In the genomic region with DNA sequence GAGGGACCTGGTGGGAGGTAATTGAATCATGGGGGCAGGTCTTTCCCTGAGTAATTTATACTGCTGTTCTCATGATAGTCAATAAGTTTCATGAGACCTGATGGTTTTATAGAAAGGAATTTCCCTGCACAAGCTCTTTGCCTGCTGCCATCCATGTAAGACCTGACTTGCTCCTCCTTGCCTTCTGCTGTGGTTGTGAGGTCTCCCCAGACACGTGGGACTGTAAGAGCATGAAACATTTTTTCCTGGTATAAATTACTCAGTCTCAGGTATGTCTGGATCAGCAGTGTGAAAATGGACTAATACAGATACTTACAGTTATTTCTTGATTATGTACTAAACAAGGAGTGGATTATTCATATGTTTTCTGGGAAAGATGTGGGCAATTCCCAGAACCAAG, we compare ENCODE assay signal across 15 cellular contexts. TPM values are rescaled to one million over a fixed set of nuclear protein-coding genes. Genes with fewer than 3 reads are reported as not detected.
DNase-seq lines count a peak whose midpoint lies in the region; ATAC-seq, FAIRE-seq and TF ChIP-seq lines count a peak whose summit lies in the region.
"Had no signal": no experiment of that assay in that cellular context is flagged by ENCODE, and none has a peak within 500 bp of the region (broad histone marks: within the 10 kb centered on the region; RNA-seq: fewer than 3 reads in every experiment).

No MANE protein-coding gene starts in this region.

- peaks cover 52% of the 10 kb centered on the region for H3K36me3 Mint-ChIP-seq in activated T-helper 2 cell treated with anti-CD3 and anti-CD28 coated beads, Interferon-gamma antibody, Interleukin-2, Interleukin-4, amounts not matched to agents 10 μg/mL and 5 μg/mL and 100 μg/mL, durations not matched to agents 14 hours and 24 hours and 36 hours (ENCODE audit: low read depth)
- peaks cover 4% of the 10 kb centered on the region for H3K36me3 Mint-ChIP-seq in mesothelial cell of epicardium
- H3K36me3 Mint-ChIP-seq: brain had no signal

- H4K20me1 ChIP-seq in HepG2 (ENCODE audit: insufficient read depth, low read length) = no peaks in the 10 kb centered on the region

- H3K36me3 ChIP-seq in HepG2 (replicated peaks in 1 of 2; ENCODE audit: control insufficient read depth in 1 of 2, insufficient read depth in 2 of 2, low read length in 2 of 2) (no peaks in the 10 kb centered on the region), right lobe of liver (peaks cover 0 to 10% (median 0%) of the 10 kb centered on the region in 4 donors), gastrocnemius medialis (peaks cover 0 to 9% of the 10 kb centered on the region in 2 donors)

- DNase-seq in HepG2 (ENCODE audit: low spot score) (no peak), right lobe of liver (no peak), gastrocnemius medialis (no peak), globus pallidus (ENCODE audit: low spot score) (no peak), mesothelial cell of epicardium (ENCODE audit: low spot score in 2 of 2, unreplicated experiment in 2 of 2) (no peak), Kasumi-1 (lab: John Stamatoyannopoulos, UW) (no peak)
- no peak for DNase-seq in activated T-helper 2 cell treated with anti-CD3 and anti-CD28 coated beads, Interferon-gamma antibody, Interleukin-2, Interleukin-4, amounts not matched to agents 10 μg/mL and 5 μg/mL and 100 μg/mL, durations not matched to agents 14 hours and 24 hours and 36 hours (ENCODE audit: low spot score)
- DNase-seq: DMS79, glutamatergic neuron, NCI-H2029, retina had no signal

- TF ChIP-seq EP300 in HepG2 (IDR thresholded peaks at IDR 0.05; ENCODE audit: low read depth in 2 of 2, low read length in 2 of 2) = no peak
- TF ChIP-seq EP300 in HepG2 (CRISPR knock-in tag; IDR thresholded peaks at IDR 0.05; ENCODE audit: borderline replicate concordance) = no peak

- H3K79me2 ChIP-seq in HepG2 (ENCODE audit: insufficient read depth, low read length) = no peaks in the 10 kb centered on the region

- H3K9me3 ChIP-seq in HepG2 (ENCODE audit: low read length) = peaks cover 27% of the 10 kb centered on the region
- no peaks in the 10 kb centered on the region for H3K9me3 ChIP-seq in right lobe of liver
- H3K9me3 ChIP-seq in gastrocnemius medialis = no peaks in the 10 kb centered on the region

- no TSS peak for BruUV-seq in HepG2 (replicated peaks; lab: Mats Ljungman, UMichigan)

- TF ChIP-seq POLR2A in HepG2 (IDR thresholded peaks at IDR 0.05; ENCODE audit: insufficient read depth in 1 of 2, low read depth in 2 of 2, low read length in 2 of 2) (no peak), right lobe of liver (IDR thresholded peaks at IDR 0.05) (no peak), gastrocnemius medialis (IDR thresholded peaks at IDR 0.05) (no peak)

- in situ Hi-C loops in HepG2 (cut with HindIII; ENCODE audit: extremely low pct_ligation_motif_present, low pct_unique_long_range_greater_than_20kb) = no loop called here
- in situ Hi-C loops in gastrocnemius medialis (cut with MboI; ENCODE audit: low sequenced_read_pairs in 4 of 4) = no loop called here

- TF ChIP-seq RAD21 in HepG2 (CRISPR knock-in tag; IDR thresholded peaks at IDR 0.05) = no peak

- peak overlapping the region; percentile 9 for H2AFZ ChIP-seq in HepG2 (ENCODE audit: low read length)

- no peak overlapping the region for H3K4me3 ChIP-seq in HepG2 (replicated peaks in 1 of 3; ENCODE audit: insufficient read depth in 1 of 3, low read depth in 2 of 3, low read length in 3 of 3)
- no peak overlapping the region for H3K4me3 ChIP-seq in right lobe of liver
- no peak overlapping the region for H3K4me3 ChIP-seq in gastrocnemius medialis

- H3K27me3 ChIP-seq in HepG2 (ENCODE audit: control insufficient read depth in 1 of 2, insufficient read depth in 2 of 2, low read length in 2 of 2) = no peaks in the 10 kb centered on the region; a peak in 1 of 5 replicates
- H3K27me3 ChIP-seq in right lobe of liver = no peaks in the 10 kb centered on the region
- no peaks in the 10 kb centered on the region for H3K27me3 ChIP-seq in gastrocnemius medialis

- H3K27me3 Mint-ChIP-seq in activated T-helper 2 cell treated with anti-CD3 and anti-CD28 coated beads, Interferon-gamma antibody, Interleukin-2, Interleukin-4, amounts not matched to agents 10 μg/mL and 5 μg/mL and 100 μg/mL, durations not matched to agents 14 hours and 24 hours and 36 hours (ENCODE audit: low read depth) = no peaks in the 10 kb centered on the region
- no peaks in the 10 kb centered on the region for H3K27me3 Mint-ChIP-seq in mesothelial cell of epicardium (ENCODE audit: low read depth)

- intact Hi-C loops in HepG2 (cut with micrococcal nuclease; ENCODE audit: unreplicated experiment) = no loop called here
- intact Hi-C loops in right lobe of liver (cut with DNase I) = no loop called here
- intact Hi-C loops in activated T-helper 2 cell treated with anti-CD3 and anti-CD28 coated beads, Interferon-gamma antibody, Interleukin-2, Interleukin-4, amounts not matched to agents 10 μg/mL and 5 μg/mL and 100 μg/mL, durations not matched to agents 14 hours and 24 hours and 36 hours (cut with micrococcal nuclease) = no loop called here
- intact Hi-C loops in gastrocnemius medialis (cut with DNase I; ENCODE audit: low total_unique reads) = no loop called here

- no peak for ATAC-seq in HepG2
- ATAC-seq in right lobe of liver = no peak
- ATAC-seq in gastrocnemius medialis = no peak
- no peak for ATAC-seq in HG03469 (IDR thresholded peaks at IDR 0.05; ENCODE audit: unreplicated experiment)
- ATAC-seq: SK-N-SH treated with all-trans-retinoic acid at 6 μM for 48 hours had no signal

- no peak overlapping the region for H3K9ac ChIP-seq in HepG2 (ENCODE audit: insufficient read depth, low read depth, low read length)

- WGBS in HepG2 (ENCODE audit: low lambda C conversion rate) = 21% methylated on average over 1 of the region's 1 CpG
- WGBS in right lobe of liver (ENCODE audit: insufficient coverage, low coverage, low lambda C conversion rate, missing lambda C conversion rate) = 78% methylated on average over 1 of the region's 1 CpG

- no peak overlapping the region for H3K4me3 Mint-ChIP-seq in activated T-helper 2 cell treated with anti-CD3 and anti-CD28 coated beads, Interferon-gamma antibody, Interleukin-2, Interleukin-4, amounts not matched to agents 10 μg/mL and 5 μg/mL and 100 μg/mL, durations not matched to agents 14 hours and 24 hours and 36 hours (ENCODE audit: low read depth)
- H3K4me3 Mint-ChIP-seq in mesothelial cell of epicardium = no peak overlapping the region
- H3K4me3 Mint-ChIP-seq: brain had no signal

- H3K4me1 Mint-ChIP-seq in activated T-helper 2 cell treated with anti-CD3 and anti-CD28 coated beads, Interferon-gamma antibody, Interleukin-2, Interleukin-4, amounts not matched to agents 10 μg/mL and 5 μg/mL and 100 μg/mL, durations not matched to agents 14 hours and 24 hours and 36 hours (ENCODE audit: low read depth) = peaks cover 51% of the 10 kb centered on the region
- peaks cover 36% of the 10 kb centered on the region for H3K4me1 Mint-ChIP-seq in mesothelial cell of epicardium

- no peak overlapping the region for H3K27ac ChIP-seq in HepG2 (ENCODE audit: extremely low read length, insufficient read depth, low read length)
- H3K27ac ChIP-seq in right lobe of liver = no peak overlapping the region
- H3K27ac ChIP-seq in gastrocnemius medialis = peak overlapping the region; percentile 11 to 87 (median 65)

- no peak overlapping the region for H3K4me2 ChIP-seq in HepG2 (ENCODE audit: low read depth, low read length)

- TF ChIP-seq CTCF in HepG2 (CRISPR knock-in tag; IDR thresholded peaks at IDR 0.05) = no peak
- no peak for TF ChIP-seq CTCF in right lobe of liver (IDR thresholded peaks at IDR 0.05)
- no peak for TF ChIP-seq CTCF in gastrocnemius medialis (IDR thresholded peaks at IDR 0.05 in 4 of 5, conservative IDR thresholded peaks at IDR 0.05 in 1 of 5)
- no peak for TF ChIP-seq CTCF in mesothelial cell of epicardium (IDR thresholded peaks at IDR 0.05; ENCODE audit: unreplicated experiment)

- CTCF ChIA-PET in HepG2 (lab: Yijun Ruan, JAX; ENCODE audit: low intra/inter-chr PET ratio, low total read pairs) = no interaction called here

- FAIRE-seq in HepG2 (lab: Jason Lieb, UNC) = no peak

- peaks cover 39% of the 10 kb centered on the region for H3K4me1 ChIP-seq in HepG2 (ENCODE audit: insufficient read depth, low read length)
- peaks cover 0 to 21% (median 12%) of the 10 kb centered on the region in 4 donors for H3K4me1 ChIP-seq in right lobe of liver
- H3K4me1 ChIP-seq in gastrocnemius medialis = peaks cover 35 to 39% of the 10 kb centered on the region in 2 donors

- POLR2A ChIA-PET in HepG2 (lab: Yijun Ruan, JAX) = interaction anchor here (5.9 kb wide), 1 partner anchor 31 kb away, joined by 41 read pairs; no protein-coding TSS in a partner anchor

- H3K9me3 Mint-ChIP-seq in activated T-helper 2 cell treated with anti-CD3 and anti-CD28 coated beads, Interferon-gamma antibody, Interleukin-2, Interleukin-4, amounts not matched to agents 10 μg/mL and 5 μg/mL and 100 μg/mL, durations not matched to agents 14 hours and 24 hours and 36 hours = peaks cover 37% of the 10 kb centered on the region
- peaks cover 28% of the 10 kb centered on the region for H3K9me3 Mint-ChIP-seq in mesothelial cell of epicardium

- peak overlapping the region; percentile 98 for H3K27ac Mint-ChIP-seq in activated T-helper 2 cell treated with anti-CD3 and anti-CD28 coated beads, Interferon-gamma antibody, Interleukin-2, Interleukin-4, amounts not matched to agents 10 μg/mL and 5 μg/mL and 100 μg/mL, durations not matched to agents 14 hours and 24 hours and 36 hours
- H3K27ac Mint-ChIP-seq in mesothelial cell of epicardium = no peak overlapping the region

RNA-seq across cellular contexts. Expression of a gene that starts 1.9 kb away (rescaled TPM):
- total RNA-seq in HepG2 (2016; rRNA removed; fragmentation: Illumina TruSeq; extraction: Trizol) (2.5 and 3.6 TPM in 2 replicates), right lobe of liver (1 to 10 TPM; 3.1 to 7.2 (median 4.5) TPM), gastrocnemius medialis (1 to 10 TPM; 2.2 to 6.7 (median 4.6) TPM), mesothelial cell of epicardium (15.8 to 17.1 TPM (median 15.9 TPM) in 3 replicates)
- 0.40 and 0.44 TPM in 2 replicates for total RNA-seq in HepG2 (2016; cell fraction: cytosol; rRNA removed; fragmentation: Illumina TruSeq; extraction: Trizol; ENCODE audit: low read depth)
- total RNA-seq in HepG2 (2016; cell fraction: insoluble cytoplasmic fraction; rRNA removed; fragmentation: Illumina TruSeq; extraction: Trizol) = 2.6 and 3.4 TPM in 2 replicates
- 1.1 TPM in 2 replicates for total RNA-seq in HepG2 (2016; cell fraction: membrane; rRNA removed; fragmentation: Illumina TruSeq; extraction: Trizol)
- 3.4 TPM in 2 replicates for total RNA-seq in HepG2 (2016; cell fraction: nucleus; rRNA removed; fragmentation: Illumina TruSeq; extraction: Trizol)
- 3.1 and 3.7 TPM in 2 replicates for polyA plus RNA-seq in HepG2 (2011; rRNA removed)
- polyA plus RNA-seq in HepG2 (2011; cell fraction: cytosol; rRNA removed) = 1.1 and 1.8 TPM in 2 replicates
- polyA plus RNA-seq in HepG2 (2011; cell fraction: nucleus; rRNA removed) = 4.0 and 5.6 TPM in 2 replicates
- 2.3 and 2.9 TPM in 2 replicates for polyA plus RNA-seq in HepG2 (2012)
- 0.16 and 0.17 TPM in 2 replicates for polyA plus RNA-seq in HepG2 (2016; cell fraction: cytosol; fragmentation: Illumina TruSeq; extraction: Trizol; ENCODE audit: low read depth)
- polyA plus RNA-seq in HepG2 (2016; cell fraction: insoluble cytoplasmic fraction; fragmentation: Illumina TruSeq; extraction: Trizol; ENCODE audit: low read depth) = 2.1 and 2.5 TPM in 2 replicates
- polyA plus RNA-seq in HepG2 (2016; cell fraction: membrane; fragmentation: Illumina TruSeq; extraction: Trizol; ENCODE audit: low read depth) = 0.42 and 0.45 TPM in 2 replicates
- 4.1 and 4.8 TPM in 2 replicates for polyA plus RNA-seq in HepG2 (2016; cell fraction: nucleus; fragmentation: Illumina TruSeq; extraction: Trizol; ENCODE audit: insufficient read depth, low read depth)
- 2.6 and 4.4 TPM in 2 replicates for polyA minus RNA-seq in HepG2 (2011; rRNA and poly(A)+ RNA removed; ENCODE audit: low replicate concordance)
- 1.8 and 2.8 TPM in 2 replicates for polyA minus RNA-seq in HepG2 (2011; cell fraction: cytosol; rRNA and poly(A)+ RNA removed)
- polyA minus RNA-seq in HepG2 (2011; cell fraction: nucleus; rRNA and poly(A)+ RNA removed) = 8.8 and 11.1 TPM in 2 replicates
- total RNA-seq in activated T-helper 2 cell treated with anti-CD3 and anti-CD28 coated beads, Interferon-gamma antibody, Interleukin-2, Interleukin-4, amounts not matched to agents 10 μg/mL and 5 μg/mL and 100 μg/mL, durations not matched to agents 14 hours and 24 hours and 36 hours = 29.2 and 29.5 TPM in 2 replicates

RNA-seq across cellular contexts. Expression of a gene that starts 30.2 kb away (rescaled TPM):
- total RNA-seq in HepG2 (2016; rRNA removed; fragmentation: Illumina TruSeq; extraction: Trizol) = 7.0 and 11.2 TPM in 2 replicates
- 2.2 and 2.7 TPM in 2 replicates for total RNA-seq in HepG2 (2016; cell fraction: cytosol; rRNA removed; fragmentation: Illumina TruSeq; extraction: Trizol; ENCODE audit: low read depth)
- 9.2 and 10.7 TPM in 2 replicates for total RNA-seq in HepG2 (2016; cell fraction: insoluble cytoplasmic fraction; rRNA removed; fragmentation: Illumina TruSeq; extraction: Trizol)
- 5.8 and 6.7 TPM in 2 replicates for total RNA-seq in HepG2 (2016; cell fraction: membrane; rRNA removed; fragmentation: Illumina TruSeq; extraction: Trizol)
- total RNA-seq in HepG2 (2016; cell fraction: nucleus; rRNA removed; fragmentation: Illumina TruSeq; extraction: Trizol) = 9.4 and 10.7 TPM in 2 replicates
- polyA plus RNA-seq in HepG2 (2011; rRNA removed) = 32.4 and 46.4 TPM in 2 replicates
- 25.3 and 48.3 TPM in 2 replicates for polyA plus RNA-seq in HepG2 (2011; cell fraction: cytosol; rRNA removed)
- 27.5 and 41.5 TPM in 2 replicates for polyA plus RNA-seq in HepG2 (2011; cell fraction: nucleus; rRNA removed)
- 29.6 and 59.7 TPM in 2 replicates for polyA plus RNA-seq in HepG2 (2012)
- 0.93 and 0.97 TPM in 2 replicates for polyA plus RNA-seq in HepG2 (2016; cell fraction: cytosol; fragmentation: Illumina TruSeq; extraction: Trizol; ENCODE audit: low read depth)
- 6.3 and 7.7 TPM in 2 replicates for polyA plus RNA-seq in HepG2 (2016; cell fraction: insoluble cytoplasmic fraction; fragmentation: Illumina TruSeq; extraction: Trizol; ENCODE audit: low read depth)
- polyA plus RNA-seq in HepG2 (2016; cell fraction: membrane; fragmentation: Illumina TruSeq; extraction: Trizol; ENCODE audit: low read depth) = 2.5 and 2.7 TPM in 2 replicates
- 13.0 and 13.3 TPM in 2 replicates for polyA plus RNA-seq in HepG2 (2016; cell fraction: nucleus; fragmentation: Illumina TruSeq; extraction: Trizol; ENCODE audit: insufficient read depth, low read depth)
- 42.4 TPM in 1 of 2 replicates, not detected in the other for polyA minus RNA-seq in HepG2 (2011; rRNA and poly(A)+ RNA removed; ENCODE audit: low replicate concordance)
- polyA minus RNA-seq in HepG2 (2011; cell fraction: cytosol; rRNA and poly(A)+ RNA removed) = 14.6 and 22.0 TPM in 2 replicates
- polyA minus RNA-seq in HepG2 (2011; cell fraction: nucleus; rRNA and poly(A)+ RNA removed) = 23.2 and 41.0 TPM in 2 replicates
- 10 to 100 TPM; 23.3 to 40.7 (median 33.4) TPM for total RNA-seq in right lobe of liver
- total RNA-seq in activated T-helper 2 cell treated with anti-CD3 and anti-CD28 coated beads, Interferon-gamma antibody, Interleukin-2, Interleukin-4, amounts not matched to agents 10 μg/mL and 5 μg/mL and 100 μg/mL, durations not matched to agents 14 hours and 24 hours and 36 hours = 0.41 and 0.55 TPM in 2 replicates
- total RNA-seq in gastrocnemius medialis = under 1 TPM in 1 of 4 donors, not detected in 3; 0.11 TPM
- total RNA-seq in mesothelial cell of epicardium = not detected in 3 replicates
- polyA plus RNA-seq: AG04450 had no signal

Comparison
In these comparisons a context has a peak if more than half of its experiments do, and no peak if none do; other contexts are left out.
1. H3K27ac ChIP-seq: peak in gastrocnemius medialis (4 of 4); none in HepG2 (single experiment) and right lobe of liver (0 of 3).